7 cellular contexts compared by ENCODE assay signal in genomic region chr5:179679014-179679674, GRCh38. TPM values are rescaled to one million over a fixed set of nuclear protein-coding genes. Genes with fewer than 3 reads are reported as not detected.
A peak's percentile ranks its signal among the peaks of the same experiment; 100 is the strongest.
DNase-seq lines count a peak whose midpoint lies in the region; ATAC-seq, FAIRE-seq and TF ChIP-seq lines count a peak whose summit lies in the region.

No MANE protein-coding gene starts in this region.

- H3K4me3 ChIP-seq in astrocyte (ENCODE audit: insufficient read depth, low read depth, low read length): peak overlapping the region; percentile 91
- peak overlapping the region; percentile 94 for H3K4me3 ChIP-seq in iPS-11a (ENCODE audit: low read depth, low read length)
- peak overlapping the region; percentile 77 to 100 (median 84) for H3K4me3 ChIP-seq in gastrocnemius medialis

- peak; percentile 43 for DNase-seq in T follicular helper cell (ENCODE audit: low read depth)
- DNase-seq in astrocyte (ENCODE audit: low read depth): peak; percentile 48
- DNase-seq in gastrocnemius medialis: peak; percentile 32 to 57
- DNase-seq in KBM-7: no peak

- no peaks in the 10 kb centered on the region for H3K27me3 ChIP-seq in astrocyte (ENCODE audit: insufficient read depth, low read length)
- no peaks in the 10 kb centered on the region for H3K27me3 ChIP-seq in gastrocnemius medialis

- ATAC-seq in GM19035 (IDR thresholded peaks at IDR 0.05; ENCODE audit: unreplicated experiment) (peak; percentile 44), HG03457 (IDR thresholded peaks at IDR 0.05; ENCODE audit: unreplicated experiment) (peak; percentile 19), gastrocnemius medialis (peak in 1 of 2 donors; percentile 27)

- no peak for FAIRE-seq in astrocyte (lab: Jason Lieb, UNC)

- H4K20me1 ChIP-seq in astrocyte (ENCODE audit: insufficient read depth, low read length): no peaks in the 10 kb centered on the region

- H3K36me3 Mint-ChIP-seq in astrocyte (ENCODE audit: low read depth, unreplicated experiment): peaks cover 3% of the 10 kb centered on the region

- no peak for TF ChIP-seq POLR2A in gastrocnemius medialis (IDR thresholded peaks at IDR 0.05)

- H3K27ac Mint-ChIP-seq in astrocyte (ENCODE audit: unreplicated experiment): peak overlapping the region; percentile 80

- no peak overlapping the region for H3K27ac ChIP-seq in astrocyte (ENCODE audit: low read depth, low read length)
- H3K27ac ChIP-seq in gastrocnemius medialis: peak overlapping the region; percentile 88 to 99 (median 92)

- H3K4me1 ChIP-seq in astrocyte (ENCODE audit: insufficient read depth, low read length): peaks cover 5% of the 10 kb centered on the region
- H3K4me1 ChIP-seq in gastrocnemius medialis: peaks cover 9 to 12% of the 10 kb centered on the region in 2 donors

- in situ Hi-C loops in gastrocnemius medialis (cut with MboI; ENCODE audit: low sequenced_read_pairs in 4 of 4) (no loop called here), KBM-7 (cut with MboI; ENCODE audit: low pct_unique_long_range_greater_than_20kb, low sequenced_read_pairs) (no loop called here)

- no peaks in the 10 kb centered on the region for H3K9me3 ChIP-seq in astrocyte (ENCODE audit: insufficient read depth, low read depth, low read length)
- no peaks in the 10 kb centered on the region for H3K9me3 ChIP-seq in gastrocnemius medialis

- H3K27me3 Mint-ChIP-seq in astrocyte (ENCODE audit: low read depth, unreplicated experiment): no peaks in the 10 kb centered on the region

- peaks cover 16% of the 10 kb centered on the region for H3K79me2 ChIP-seq in astrocyte (ENCODE audit: insufficient read depth, low read length)

- TF ChIP-seq CTCF in astrocyte (IDR thresholded peaks at IDR 0.05; ENCODE audit: insufficient read depth, low read depth, low read length) (no peak), gastrocnemius medialis (IDR thresholded peaks at IDR 0.05 in 4 of 5, conservative IDR thresholded peaks at IDR 0.05 in 1 of 5) (peak in 3 of 5 experiments; percentile 22 to 45 (median 39))

- no peaks in the 10 kb centered on the region for H3K4me1 Mint-ChIP-seq in astrocyte (ENCODE audit: low read depth, unreplicated experiment)

- peak overlapping the region; percentile 95 for H3K4me3 Mint-ChIP-seq in astrocyte (ENCODE audit: unreplicated experiment)

- intact Hi-C loops in gastrocnemius medialis (cut with DNase I; ENCODE audit: low total_unique reads): loop anchor here (2.0 to 5.0 kb wide), 3 partner anchors 138 to 392 kb away; partner anchors contain the start of genes MRNIP and RNF130

- no peaks in the 10 kb centered on the region for H3K36me3 ChIP-seq in astrocyte (ENCODE audit: insufficient read depth, low read length)
- no peaks in the 10 kb centered on the region for H3K36me3 ChIP-seq in gastrocnemius medialis

- H3K9ac ChIP-seq in astrocyte (ENCODE audit: low read length): peak overlapping the region; percentile 95

- H2AFZ ChIP-seq in astrocyte (ENCODE audit: low read depth, low read length): peak overlapping the region; percentile 99

- H3K9me3 Mint-ChIP-seq in astrocyte (ENCODE audit: unreplicated experiment): no peaks in the 10 kb centered on the region

- peak overlapping the region; percentile 98 for H3K4me2 ChIP-seq in astrocyte (ENCODE audit: low read length)

RNA-seq across cellular contexts. Expression of gene CBY3, which starts 1.7 kb away (rescaled TPM):
- total RNA-seq in astrocyte: not detected in 2 replicates
- total RNA-seq in gastrocnemius medialis: not detected

RNA-seq across cellular contexts. Expression of gene CANX, which starts 19.6 kb away (rescaled TPM):
- total RNA-seq in astrocyte (792 and 828 TPM in 2 replicates), gastrocnemius medialis (100 to 1,000 TPM; 141 to 306 (median 275) TPM)

RNA-seq across cellular contexts. Expression of gene MAML1, which starts 53.5 kb away (rescaled TPM):
- total RNA-seq in astrocyte: 24.7 and 26.0 TPM in 2 replicates
- 10 to 100 TPM; 14.4 to 16.3 (median 15.1) TPM for total RNA-seq in gastrocnemius medialis

RNA-seq across cellular contexts. Expression of gene HNRNPH1, which starts 55.7 kb away (rescaled TPM):
- total RNA-seq in astrocyte (349 and 458 TPM in 2 replicates), gastrocnemius medialis (100 to 1,000 TPM in 3 of 4 donors, 10 to 100 TPM in 1; 72.4 to 209 (median 157) TPM)
